Comparison of ENCODE assay signal across 23 cellular contexts in genomic region chr2:237136824-237137223, GRCh38.
"Had no signal": no experiment of that assay in that cellular context is flagged by ENCODE, and none has a peak within 500 bp of the region (broad histone marks: within the 10 kb centered on the region; RNA-seq: fewer than 3 reads in every experiment).

No MANE protein-coding gene starts in this region.

- H3K36me3 Mint-ChIP-seq: memory B cell, naive B cell had no signal

- H3K27ac ChIP-seq: colonic mucosa, epithelial cell of prostate, foreskin keratinocyte, gastroesophageal sphincter, heart right ventricle, left lung, lower lobe of right lung had no signal

- H3K36me3 ChIP-seq: colonic mucosa, gastroesophageal sphincter, heart right ventricle, left lung, lower lobe of right lung had no signal

- H3K4me1 ChIP-seq: colonic mucosa, foreskin keratinocyte, heart right ventricle, left lung, lower lobe of right lung had no signal

- H3K27me3 Mint-ChIP-seq: memory B cell had no signal

- DNase-seq: colonic mucosa; cortex of kidney; effector CD8-positive, alpha-beta T cell; effector memory CD8-positive, alpha-beta T cell; endodermal cell; erythroblast; foreskin keratinocyte; glutamatergic neuron; hippocampal formation; left cardiac atrium; left lung; left ventricle myocardium superior; lower lobe of right lung; mammary epithelial cell; mesendoderm; midbrain; naive B cell had no signal

- H3K4me1 Mint-ChIP-seq: memory B cell, naive B cell had no signal

- H3K27ac Mint-ChIP-seq: dendritic cell treated with granulocyte-macrophage colony-stimulating factor and Interleukin-4, amounts not matched to agents 40 ng/mL and 50 ng/mL, for 4 days; effector memory CD8-positive, alpha-beta T cell; endodermal cell; memory B cell; naive B cell had no signal

- H3K4me3 ChIP-seq: colonic mucosa, gastroesophageal sphincter, heart right ventricle, left lung, lower lobe of right lung had no signal

- H3K4me3 Mint-ChIP-seq: dendritic cell treated with granulocyte-macrophage colony-stimulating factor and Interleukin-4, amounts not matched to agents 40 ng/mL and 50 ng/mL, for 4 days; effector memory CD8-positive, alpha-beta T cell; endodermal cell; memory B cell; naive B cell had no signal

- H3K9me3 Mint-ChIP-seq: dendritic cell treated with granulocyte-macrophage colony-stimulating factor and Interleukin-4, amounts not matched to agents 40 ng/mL and 50 ng/mL, for 4 days; effector memory CD8-positive, alpha-beta T cell; endodermal cell had no signal

- H3K9me3 ChIP-seq: colonic mucosa, gastroesophageal sphincter, heart right ventricle, lower lobe of right lung had no signal

- ATAC-seq: effector memory CD8-positive, alpha-beta T cell; esophagus mucosa; foreskin keratinocyte; gastroesophageal sphincter; heart right ventricle; left cardiac atrium; left lung; left ventricle myocardium superior; lower lobe of right lung had no signal

- H3K27me3 ChIP-seq: colonic mucosa, foreskin keratinocyte, gastroesophageal sphincter, heart right ventricle, left lung had no signal
